1 cellular context compared by ENCODE assay signal in the genomic region with DNA sequence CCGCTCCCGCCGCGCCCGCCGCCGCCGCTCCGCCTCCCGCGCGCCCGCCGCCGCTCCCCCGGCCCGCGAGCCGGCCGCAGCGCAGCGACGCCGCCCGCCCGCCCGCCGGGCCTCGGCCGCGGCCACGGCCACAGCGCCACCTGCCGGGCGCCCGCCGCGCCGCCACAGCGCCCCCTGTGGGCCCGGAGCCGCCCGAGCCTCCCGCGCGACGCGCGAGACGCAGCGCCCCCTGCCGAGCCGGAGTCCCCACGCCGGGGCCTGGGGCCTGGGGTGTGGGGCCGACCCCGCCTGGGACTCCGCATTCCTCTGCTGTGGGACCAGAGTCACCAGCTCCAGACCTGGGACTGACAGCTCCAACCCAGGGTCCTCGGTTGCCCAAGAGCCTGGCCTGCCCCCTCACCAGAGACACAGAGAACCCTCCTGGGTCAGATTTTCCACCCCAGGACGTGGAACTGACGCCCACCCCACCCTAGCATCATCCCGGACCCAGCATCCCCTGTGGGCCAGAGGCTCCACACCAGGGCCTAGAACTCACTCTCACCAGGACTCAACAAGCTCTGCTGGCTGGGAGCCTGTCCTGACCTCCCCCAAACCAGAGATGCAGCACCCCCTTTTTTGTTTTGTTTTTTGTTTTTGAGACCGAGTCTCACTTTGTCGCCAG.
TF ChIP-seq lines count a peak whose summit lies in the region.

A gene with protein sequence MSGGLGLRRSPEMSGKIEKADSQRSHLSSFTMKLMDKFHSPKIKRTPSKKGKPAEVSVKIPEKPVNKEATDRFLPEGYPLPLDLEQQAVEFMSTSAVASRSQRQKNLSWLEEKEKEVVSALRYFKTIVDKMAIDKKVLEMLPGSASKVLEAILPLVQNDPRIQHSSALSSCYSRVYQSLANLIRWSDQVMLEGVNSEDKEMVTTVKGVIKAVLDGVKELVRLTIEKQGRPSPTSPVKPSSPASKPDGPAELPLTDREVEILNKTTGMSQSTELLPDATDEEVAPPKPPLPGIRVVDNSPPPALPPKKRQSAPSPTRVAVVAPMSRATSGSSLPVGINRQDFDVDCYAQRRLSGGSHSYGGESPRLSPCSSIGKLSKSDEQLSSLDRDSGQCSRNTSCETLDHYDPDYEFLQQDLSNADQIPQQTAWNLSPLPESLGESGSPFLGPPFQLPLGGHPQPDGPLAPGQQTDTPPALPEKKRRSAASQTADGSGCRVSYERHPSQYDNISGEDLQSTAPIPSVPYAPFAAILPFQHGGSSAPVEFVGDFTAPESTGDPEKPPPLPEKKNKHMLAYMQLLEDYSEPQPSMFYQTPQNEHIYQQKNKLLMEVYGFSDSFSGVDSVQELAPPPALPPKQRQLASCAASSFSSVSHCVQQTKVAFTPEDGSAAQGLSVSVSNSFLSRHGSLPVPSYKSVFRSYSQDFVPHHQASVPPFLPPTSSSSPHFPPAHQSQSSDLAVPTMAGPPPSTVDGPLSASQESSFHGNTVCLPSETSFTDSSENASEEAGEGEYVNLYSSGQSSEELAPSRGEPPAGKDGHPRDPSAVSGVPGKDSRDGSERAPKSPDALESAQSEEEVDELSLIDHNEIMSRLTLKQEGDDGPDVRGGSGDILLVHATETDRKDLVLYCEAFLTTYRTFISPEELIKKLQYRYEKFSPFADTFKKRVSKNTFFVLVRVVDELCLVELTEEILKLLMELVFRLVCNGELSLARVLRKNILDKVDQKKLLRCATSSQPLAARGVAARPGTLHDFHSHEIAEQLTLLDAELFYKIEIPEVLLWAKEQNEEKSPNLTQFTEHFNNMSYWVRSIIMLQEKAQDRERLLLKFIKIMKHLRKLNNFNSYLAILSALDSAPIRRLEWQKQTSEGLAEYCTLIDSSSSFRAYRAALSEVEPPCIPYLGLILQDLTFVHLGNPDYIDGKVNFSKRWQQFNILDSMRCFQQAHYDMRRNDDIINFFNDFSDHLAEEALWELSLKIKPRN (N-terminal part only) (minus strand): TSS at position 89 of the 661 bp plus-strand sequence. CDS start 246 bp downstream, outside the sequence.

TF ChIP-seq in K562, 482 proteins besides CTCF, POLR2A, EP300 and RAD21 (continued from another document):
- peak; percentile 65 for TF ChIP-seq HCFC1 (IDR thresholded peaks at IDR 0.05; ENCODE audit: low read depth, low read length)
- no peak for TF ChIP-seq FOXJ2 (tag; IDR thresholded peaks at IDR 0.05)
- peak in 1 of 2 experiments; percentile 41; a peak in 2 of 4 replicates for TF ChIP-seq MAZ (CRISPR knock-in tag; conservative IDR thresholded peaks at IDR 0.05 in 1 of 2, IDR thresholded peaks at IDR 0.05 in 1 of 2)
- TF ChIP-seq, protein P1, sequence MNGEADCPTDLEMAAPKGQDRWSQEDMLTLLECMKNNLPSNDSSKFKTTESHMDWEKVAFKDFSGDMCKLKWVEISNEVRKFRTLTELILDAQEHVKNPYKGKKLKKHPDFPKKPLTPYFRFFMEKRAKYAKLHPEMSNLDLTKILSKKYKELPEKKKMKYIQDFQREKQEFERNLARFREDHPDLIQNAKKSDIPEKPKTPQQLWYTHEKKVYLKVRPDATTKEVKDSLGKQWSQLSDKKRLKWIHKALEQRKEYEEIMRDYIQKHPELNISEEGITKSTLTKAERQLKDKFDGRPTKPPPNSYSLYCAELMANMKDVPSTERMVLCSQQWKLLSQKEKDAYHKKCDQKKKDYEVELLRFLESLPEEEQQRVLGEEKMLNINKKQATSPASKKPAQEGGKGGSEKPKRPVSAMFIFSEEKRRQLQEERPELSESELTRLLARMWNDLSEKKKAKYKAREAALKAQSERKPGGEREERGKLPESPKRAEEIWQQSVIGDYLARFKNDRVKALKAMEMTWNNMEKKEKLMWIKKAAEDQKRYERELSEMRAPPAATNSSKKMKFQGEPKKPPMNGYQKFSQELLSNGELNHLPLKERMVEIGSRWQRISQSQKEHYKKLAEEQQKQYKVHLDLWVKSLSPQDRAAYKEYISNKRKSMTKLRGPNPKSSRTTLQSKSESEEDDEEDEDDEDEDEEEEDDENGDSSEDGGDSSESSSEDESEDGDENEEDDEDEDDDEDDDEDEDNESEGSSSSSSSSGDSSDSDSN (IDR thresholded peaks at IDR 0.05; ENCODE audit: borderline replicate concordance in 1 of 2, low read depth in 2 of 2, low read length in 2 of 2), result peak in 1 of 2 experiments; percentile 38; a peak in 1 of 4 replicates
- 0 out of 2 replicates have a peak, but pooled peaks have one; percentile 21 for TF ChIP-seq ELF1 (tag; IDR thresholded peaks at IDR 0.05)
- TF ChIP-seq SREBF2 (CRISPR knock-in tag; IDR thresholded peaks at IDR 0.05), result no peak
- TF ChIP-seq MYC (IDR thresholded peaks at IDR 0.05; ENCODE audit: low read depth, low read length), result peak; percentile 42; the same call in 1 of the 2 replicates
- TF ChIP-seq MYC (CRISPR knock-in tag; IDR thresholded peaks at IDR 0.05; ENCODE audit: borderline replicate concordance, low read depth), result no peak
- no peak for TF ChIP-seq JUN (IDR thresholded peaks at IDR 0.05; ENCODE audit: borderline replicate concordance, low read depth, low read length)
- TF ChIP-seq JUN (CRISPR knock-in tag; IDR thresholded peaks at IDR 0.05; ENCODE audit: borderline replicate concordance), result no peak
- TF ChIP-seq HIVEP1 (CRISPR knock-in tag; IDR thresholded peaks at IDR 0.05), result no peak
- no peak for TF ChIP-seq ARID2 (IDR thresholded peaks at IDR 0.05)
- TF ChIP-seq, protein P2, sequence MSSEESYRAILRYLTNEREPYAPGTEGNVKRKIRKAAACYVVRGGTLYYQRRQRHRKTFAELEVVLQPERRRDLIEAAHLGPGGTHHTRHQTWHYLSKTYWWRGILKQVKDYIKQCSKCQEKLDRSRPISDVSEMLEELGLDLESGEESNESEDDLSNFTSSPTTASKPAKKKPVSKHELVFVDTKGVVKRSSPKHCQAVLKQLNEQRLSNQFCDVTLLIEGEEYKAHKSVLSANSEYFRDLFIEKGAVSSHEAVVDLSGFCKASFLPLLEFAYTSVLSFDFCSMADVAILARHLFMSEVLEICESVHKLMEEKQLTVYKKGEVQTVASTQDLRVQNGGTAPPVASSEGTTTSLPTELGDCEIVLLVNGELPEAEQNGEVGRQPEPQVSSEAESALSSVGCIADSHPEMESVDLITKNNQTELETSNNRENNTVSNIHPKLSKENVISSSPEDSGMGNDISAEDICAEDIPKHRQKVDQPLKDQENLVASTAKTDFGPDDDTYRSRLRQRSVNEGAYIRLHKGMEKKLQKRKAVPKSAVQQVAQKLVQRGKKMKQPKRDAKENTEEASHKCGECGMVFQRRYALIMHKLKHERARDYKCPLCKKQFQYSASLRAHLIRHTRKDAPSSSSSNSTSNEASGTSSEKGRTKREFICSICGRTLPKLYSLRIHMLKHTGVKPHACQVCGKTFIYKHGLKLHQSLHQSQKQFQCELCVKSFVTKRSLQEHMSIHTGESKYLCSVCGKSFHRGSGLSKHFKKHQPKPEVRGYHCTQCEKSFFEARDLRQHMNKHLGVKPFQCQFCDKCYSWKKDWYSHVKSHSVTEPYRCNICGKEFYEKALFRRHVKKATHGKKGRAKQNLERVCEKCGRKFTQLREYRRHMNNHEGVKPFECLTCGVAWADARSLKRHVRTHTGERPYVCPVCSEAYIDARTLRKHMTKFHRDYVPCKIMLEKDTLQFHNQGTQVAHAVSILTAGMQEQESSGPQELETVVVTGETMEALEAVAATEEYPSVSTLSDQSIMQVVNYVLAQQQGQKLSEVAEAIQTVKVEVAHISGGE (CRISPR knock-in tag; IDR thresholded peaks at IDR 0.05), result 0 out of 6 replicates have a peak, but pooled peaks of 1 of the 3 experiments have one; percentile 26
- 0 out of 2 replicates have a peak, but pooled peaks have one; percentile 22 for TF ChIP-seq ZFX (CRISPR knock-in tag; IDR thresholded peaks at IDR 0.05)
- TF ChIP-seq STAG1 (CRISPR knock-in tag; IDR thresholded peaks at IDR 0.05; ENCODE audit: borderline replicate concordance), result peak; percentile 56; the same call in 1 of the 2 replicates
- TF ChIP-seq RBM25 (IDR thresholded peaks at IDR 0.05; ENCODE audit: low read depth, low read length, severe bottlenecking), result peak; percentile 17
- peak; percentile 96 for TF ChIP-seq RB1 (IDR thresholded peaks at IDR 0.05; ENCODE audit: low read depth)
- TF ChIP-seq IFI16 (CRISPR knock-in tag; IDR thresholded peaks at IDR 0.05), result no peak
- no peak for TF ChIP-seq CHD2 (IDR thresholded peaks at IDR 0.05; ENCODE audit: low read depth, low read length)
- no peak for TF ChIP-seq NFIX (CRISPR knock-in tag; IDR thresholded peaks at IDR 0.05; ENCODE audit: low read depth)
- TF ChIP-seq, protein P3, sequence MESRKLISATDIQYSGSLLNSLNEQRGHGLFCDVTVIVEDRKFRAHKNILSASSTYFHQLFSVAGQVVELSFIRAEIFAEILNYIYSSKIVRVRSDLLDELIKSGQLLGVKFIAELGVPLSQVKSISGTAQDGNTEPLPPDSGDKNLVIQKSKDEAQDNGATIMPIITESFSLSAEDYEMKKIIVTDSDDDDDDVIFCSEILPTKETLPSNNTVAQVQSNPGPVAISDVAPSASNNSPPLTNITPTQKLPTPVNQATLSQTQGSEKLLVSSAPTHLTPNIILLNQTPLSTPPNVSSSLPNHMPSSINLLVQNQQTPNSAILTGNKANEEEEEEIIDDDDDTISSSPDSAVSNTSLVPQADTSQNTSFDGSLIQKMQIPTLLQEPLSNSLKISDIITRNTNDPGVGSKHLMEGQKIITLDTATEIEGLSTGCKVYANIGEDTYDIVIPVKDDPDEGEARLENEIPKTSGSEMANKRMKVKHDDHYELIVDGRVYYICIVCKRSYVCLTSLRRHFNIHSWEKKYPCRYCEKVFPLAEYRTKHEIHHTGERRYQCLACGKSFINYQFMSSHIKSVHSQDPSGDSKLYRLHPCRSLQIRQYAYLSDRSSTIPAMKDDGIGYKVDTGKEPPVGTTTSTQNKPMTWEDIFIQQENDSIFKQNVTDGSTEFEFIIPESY (CRISPR knock-in tag; IDR thresholded peaks at IDR 0.05), result no peak
- no peak for TF ChIP-seq NFATC3 (IDR thresholded peaks at IDR 0.05)
- no peak for TF ChIP-seq SAFB2 (IDR thresholded peaks at IDR 0.05; ENCODE audit: borderline replicate concordance, low read depth, low read length, severe bottlenecking)
- TF ChIP-seq SMAD4 (CRISPR knock-in tag; conservative IDR thresholded peaks at IDR 0.05), result peak; percentile 79
- TF ChIP-seq NONO (IDR thresholded peaks at IDR 0.05; ENCODE audit: low read depth in 2 of 2, low read length in 1 of 2), result peak in 1 of 2 experiments; percentile 85; a peak in 1 of 4 replicates
- no peak for TF ChIP-seq BCOR (IDR thresholded peaks at IDR 0.05)
- TF ChIP-seq, protein P4, sequence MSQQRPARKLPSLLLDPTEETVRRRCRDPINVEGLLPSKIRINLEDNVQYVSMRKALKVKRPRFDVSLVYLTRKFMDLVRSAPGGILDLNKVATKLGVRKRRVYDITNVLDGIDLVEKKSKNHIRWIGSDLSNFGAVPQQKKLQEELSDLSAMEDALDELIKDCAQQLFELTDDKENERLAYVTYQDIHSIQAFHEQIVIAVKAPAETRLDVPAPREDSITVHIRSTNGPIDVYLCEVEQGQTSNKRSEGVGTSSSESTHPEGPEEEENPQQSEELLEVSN (IDR thresholded peaks at IDR 0.05; ENCODE audit: borderline replicate concordance in 1 of 2, extremely low read depth in 1 of 2, insufficient read depth in 1 of 2, insufficient read length in 1 of 2, low read depth in 1 of 2, low read length in 1 of 2, poor library complexity in 1 of 2, severe bottlenecking in 1 of 2), result peak in 1 of 2 experiments; percentile 39
- no peak for TF ChIP-seq GTF2E2 (tag; IDR thresholded peaks at IDR 0.05)
- TF ChIP-seq FOSL1 (tag; conservative IDR thresholded peaks at IDR 0.05), result 0 out of 2 replicates have a peak, but pooled peaks have one; percentile 14
- TF ChIP-seq, protein P5, sequence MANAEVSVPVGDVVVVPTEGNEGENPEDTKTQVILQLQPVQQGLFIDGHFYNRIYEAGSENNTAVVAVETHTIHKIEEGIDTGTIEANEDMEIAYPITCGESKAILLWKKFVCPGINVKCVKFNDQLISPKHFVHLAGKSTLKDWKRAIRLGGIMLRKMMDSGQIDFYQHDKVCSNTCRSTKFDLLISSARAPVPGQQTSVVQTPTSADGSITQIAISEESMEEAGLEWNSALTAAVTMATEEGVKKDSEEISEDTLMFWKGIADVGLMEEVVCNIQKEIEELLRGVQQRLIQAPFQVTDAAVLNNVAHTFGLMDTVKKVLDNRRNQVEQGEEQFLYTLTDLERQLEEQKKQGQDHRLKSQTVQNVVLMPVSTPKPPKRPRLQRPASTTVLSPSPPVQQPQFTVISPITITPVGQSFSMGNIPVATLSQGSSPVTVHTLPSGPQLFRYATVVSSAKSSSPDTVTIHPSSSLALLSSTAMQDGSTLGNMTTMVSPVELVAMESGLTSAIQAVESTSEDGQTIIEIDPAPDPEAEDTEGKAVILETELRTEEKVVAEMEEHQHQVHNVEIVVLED (CRISPR knock-in tag; IDR thresholded peaks at IDR 0.05), result peak; percentile 31; the same call in 1 of the 2 replicates
- TF ChIP-seq, protein P6, sequence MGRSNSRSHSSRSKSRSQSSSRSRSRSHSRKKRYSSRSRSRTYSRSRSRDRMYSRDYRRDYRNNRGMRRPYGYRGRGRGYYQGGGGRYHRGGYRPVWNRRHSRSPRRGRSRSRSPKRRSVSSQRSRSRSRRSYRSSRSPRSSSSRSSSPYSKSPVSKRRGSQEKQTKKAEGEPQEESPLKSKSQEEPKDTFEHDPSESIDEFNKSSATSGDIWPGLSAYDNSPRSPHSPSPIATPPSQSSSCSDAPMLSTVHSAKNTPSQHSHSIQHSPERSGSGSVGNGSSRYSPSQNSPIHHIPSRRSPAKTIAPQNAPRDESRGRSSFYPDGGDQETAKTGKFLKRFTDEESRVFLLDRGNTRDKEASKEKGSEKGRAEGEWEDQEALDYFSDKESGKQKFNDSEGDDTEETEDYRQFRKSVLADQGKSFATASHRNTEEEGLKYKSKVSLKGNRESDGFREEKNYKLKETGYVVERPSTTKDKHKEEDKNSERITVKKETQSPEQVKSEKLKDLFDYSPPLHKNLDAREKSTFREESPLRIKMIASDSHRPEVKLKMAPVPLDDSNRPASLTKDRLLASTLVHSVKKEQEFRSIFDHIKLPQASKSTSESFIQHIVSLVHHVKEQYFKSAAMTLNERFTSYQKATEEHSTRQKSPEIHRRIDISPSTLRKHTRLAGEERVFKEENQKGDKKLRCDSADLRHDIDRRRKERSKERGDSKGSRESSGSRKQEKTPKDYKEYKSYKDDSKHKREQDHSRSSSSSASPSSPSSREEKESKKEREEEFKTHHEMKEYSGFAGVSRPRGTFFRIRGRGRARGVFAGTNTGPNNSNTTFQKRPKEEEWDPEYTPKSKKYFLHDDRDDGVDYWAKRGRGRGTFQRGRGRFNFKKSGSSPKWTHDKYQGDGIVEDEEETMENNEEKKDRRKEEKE (IDR thresholded peaks at IDR 0.05; ENCODE audit: borderline replicate concordance in 1 of 2, control insufficient read depth in 1 of 2, low read depth in 2 of 2, low read length in 1 of 2), result 0 out of 4 replicates have a peak, but pooled peaks of 1 of the 2 experiments have one; percentile 59
- no peak for TF ChIP-seq ERF (CRISPR knock-in tag; IDR thresholded peaks at IDR 0.05)
TF ChIP-seq in K562: peak in this region for 35.
